In genomic region chr11:133406493-133406892, GRCh38 we compare ENCODE assay signal across 26 cellular contexts.
"Had no signal": no experiment of that assay in that cellular context is flagged by ENCODE, and none has a peak within 500 bp of the region (broad histone marks: within the 10 kb centered on the region; RNA-seq: fewer than 3 reads in every experiment).

No MANE protein-coding gene starts in this region.

- H3K9me3 ChIP-seq: ovary, psoas muscle, right lobe of liver, sigmoid colon, suprapubic skin, testis, tibial artery, transverse colon, upper lobe of right lung, uterus had no signal

- H3K27me3 ChIP-seq: neural progenitor cell, ovary, right lobe of liver, sigmoid colon, suprapubic skin, testis, tibial artery, transverse colon, upper lobe of right lung, uterus had no signal

- H3K4me3 ChIP-seq: neural progenitor cell, ovary, psoas muscle, right lobe of liver, sigmoid colon, suprapubic skin, testis, tibial artery, transverse colon, upper lobe of right lung, uterus had no signal

- DNase-seq: natural killer cell; occipital lobe; ovary; posterior cingulate gyrus; psoas muscle; right cardiac atrium; right lobe of liver; sigmoid colon; small intestine; stimulated activated CD4-positive, alpha-beta T cell treated with anti-CD3 and anti-CD28 coated beads, Interleukin-15, amount 100 ng/mL, for 24 hours; stimulated activated CD4-positive, alpha-beta T cell treated with anti-CD3 and anti-CD28 coated beads, Interleukin-2, amount 100 ng/mL, for 24 hours; stimulated activated CD4-positive, alpha-beta T cell treated with anti-CD3 and anti-CD28 coated beads, Interleukin-2, amount 100 ng/mL, for 48 hours; stimulated activated CD4-positive, alpha-beta T cell treated with anti-CD3 and anti-CD28 coated beads, Interleukin-4, amount 100 ng/mL, for 24 hours; stimulated activated naive B cell treated with anti-CD40 and anti-IgM and Interleukin-4, amounts not matched to agents 10 μg/mL and 1 μg/mL and 100 μg/mL, for 72 hours; stimulated activated naive CD4-positive, alpha-beta T cell treated with Interleukin-2 at 50 U/mL for 16 hours; stimulated activated naive CD8-positive, alpha-beta T cell treated with anti-CD3 and anti-CD28 coated beads, Interleukin-15, amount 100 ng/mL, for 72 hours; substantia nigra; tibial artery; transverse colon; upper lobe of right lung; uterus had no signal

- H3K27ac ChIP-seq: neural progenitor cell, ovary, parathyroid adenoma, psoas muscle, right lobe of liver, sigmoid colon, suprapubic skin, testis, tibial artery, transverse colon, upper lobe of right lung, uterus had no signal

- ATAC-seq: natural killer cell; psoas muscle; right cardiac atrium; right lobe of liver; stimulated activated effector memory CD8-positive, alpha-beta T cell treated with anti-CD3 and anti-CD28 coated beads, Interleukin-12 subunit alpha, Interleukin-12 subunit beta, amount 100 ng/mL, for 72 hours; stimulated activated naive B cell treated with anti-CD40 and anti-IgM and Interleukin-4, amounts not matched to agents 10 μg/mL and 1 μg/mL and 100 μg/mL, for 72 hours; stimulated activated naive CD8-positive, alpha-beta T cell treated with anti-CD3 and anti-CD28 coated beads, Interleukin-15, amount 100 ng/mL, for 72 hours; upper lobe of right lung had no signal

- H3K4me1 ChIP-seq: neural progenitor cell, parathyroid adenoma, psoas muscle, right lobe of liver, sigmoid colon, suprapubic skin, testis, tibial artery, transverse colon, upper lobe of right lung, uterus had no signal

- H3K9ac ChIP-seq: neural progenitor cell, parathyroid adenoma had no signal

- H3K36me3 ChIP-seq: neural progenitor cell, ovary, right lobe of liver, sigmoid colon, suprapubic skin, tibial artery, transverse colon, upper lobe of right lung, uterus had no signal

- FAIRE-seq: small intestine had no signal

- H2AFZ ChIP-seq: parathyroid adenoma had no signal

- H3K4me2 ChIP-seq: neural progenitor cell had no signal

- H3K79me2 ChIP-seq: parathyroid adenoma had no signal
